3 cellular contexts compared by ENCODE assay signal in the genomic region with DNA sequence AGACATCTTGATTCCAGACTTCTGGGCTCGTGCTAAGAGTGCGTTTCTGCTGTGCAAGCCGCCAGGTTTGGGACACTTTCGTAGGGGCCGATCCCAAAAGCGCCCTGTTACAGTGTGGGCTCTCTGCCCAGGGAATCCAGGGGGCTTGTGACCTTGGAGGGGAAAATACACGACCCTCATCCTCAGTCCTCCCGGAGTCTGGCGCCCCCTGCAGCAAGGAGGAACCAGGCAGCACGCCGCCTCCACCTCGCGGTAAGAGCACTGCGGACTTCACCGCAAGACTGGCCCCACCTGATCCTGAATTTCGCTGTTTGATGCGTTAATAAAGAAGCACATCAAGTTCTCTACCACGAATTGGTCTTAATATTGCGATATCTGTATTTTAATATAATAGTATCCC.
TF ChIP-seq lines count a peak whose summit lies in the region.

No MANE protein-coding gene starts in this region.

TF ChIP-seq in SK-N-SH, 30 proteins besides CTCF, POLR2A, EP300 and RAD21:
- peak; percentile 22; the same call in 1 of the 2 replicates for TF ChIP-seq SMC3 (IDR thresholded peaks at IDR 0.05; ENCODE audit: low read depth, low read length)
- 0 out of 2 replicates have a peak, but pooled peaks have one; percentile 34 for TF ChIP-seq ZBTB33 (IDR thresholded peaks at IDR 0.05; ENCODE audit: borderline replicate concordance, low read depth)
- no peak for TF ChIP-seq SIN3A (IDR thresholded peaks at IDR 0.05; ENCODE audit: borderline replicate concordance, low read depth, low read length)
- no peak for TF ChIP-seq RCOR1 (IDR thresholded peaks at IDR 0.05; ENCODE audit: low read length)
TF ChIP-seq in SK-N-SH: peak in this region for 2.

TF ChIP-seq in SK-N-SH treated with all-trans-retinoic acid at 6 μM for 48 hours, 23 proteins besides CTCF, POLR2A, EP300 and RAD21:
- TF ChIP-seq, protein P1, sequence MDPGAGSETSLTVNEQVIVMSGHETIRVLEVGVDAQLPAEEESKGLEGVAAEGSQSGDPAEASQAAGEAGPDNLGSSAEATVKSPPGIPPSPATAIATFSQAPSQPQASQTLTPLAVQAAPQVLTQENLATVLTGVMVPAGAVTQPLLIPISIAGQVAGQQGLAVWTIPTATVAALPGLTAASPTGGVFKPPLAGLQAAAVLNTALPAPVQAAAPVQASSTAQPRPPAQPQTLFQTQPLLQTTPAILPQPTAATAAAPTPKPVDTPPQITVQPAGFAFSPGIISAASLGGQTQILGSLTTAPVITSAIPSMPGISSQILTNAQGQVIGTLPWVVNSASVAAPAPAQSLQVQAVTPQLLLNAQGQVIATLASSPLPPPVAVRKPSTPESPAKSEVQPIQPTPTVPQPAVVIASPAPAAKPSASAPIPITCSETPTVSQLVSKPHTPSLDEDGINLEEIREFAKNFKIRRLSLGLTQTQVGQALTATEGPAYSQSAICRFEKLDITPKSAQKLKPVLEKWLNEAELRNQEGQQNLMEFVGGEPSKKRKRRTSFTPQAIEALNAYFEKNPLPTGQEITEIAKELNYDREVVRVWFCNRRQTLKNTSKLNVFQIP (CRISPR knock-in tag; IDR thresholded peaks at IDR 0.05; ENCODE audit: borderline replicate concordance, low read depth) = no peak
- TF ChIP-seq ZFP30 (CRISPR knock-in tag; IDR thresholded peaks at IDR 0.05) (no peak), CREB5 (CRISPR knock-in tag; IDR thresholded peaks at IDR 0.05; ENCODE audit: low read depth) (no peak), TOX (CRISPR knock-in tag; IDR thresholded peaks at IDR 0.05; ENCODE audit: borderline replicate concordance) (no peak), ZFP3 (CRISPR knock-in tag; IDR thresholded peaks at IDR 0.05) (no peak), ZC3H10 (CRISPR knock-in tag; IDR thresholded peaks at IDR 0.05) (no peak), TCF4 (CRISPR knock-in tag; IDR thresholded peaks at IDR 0.05; ENCODE audit: borderline replicate concordance) (no peak), ZNF70 (CRISPR knock-in tag; IDR thresholded peaks at IDR 0.05) (no peak), OSR1 (CRISPR knock-in tag; IDR thresholded peaks at IDR 0.05) (no peak), ZNF565 (CRISPR knock-in tag; conservative IDR thresholded peaks at IDR 0.05; ENCODE audit: low read depth) (no peak), BACH2 (CRISPR knock-in tag; IDR thresholded peaks at IDR 0.05; ENCODE audit: borderline replicate concordance) (no peak), PPARA (CRISPR knock-in tag; IDR thresholded peaks at IDR 0.05; ENCODE audit: borderline replicate concordance) (no peak), TSHZ2 (CRISPR knock-in tag; IDR thresholded peaks at IDR 0.05) (no peak), CSDC2 (CRISPR knock-in tag; IDR thresholded peaks at IDR 0.05) (no peak)
- TF ChIP-seq, protein P2, sequence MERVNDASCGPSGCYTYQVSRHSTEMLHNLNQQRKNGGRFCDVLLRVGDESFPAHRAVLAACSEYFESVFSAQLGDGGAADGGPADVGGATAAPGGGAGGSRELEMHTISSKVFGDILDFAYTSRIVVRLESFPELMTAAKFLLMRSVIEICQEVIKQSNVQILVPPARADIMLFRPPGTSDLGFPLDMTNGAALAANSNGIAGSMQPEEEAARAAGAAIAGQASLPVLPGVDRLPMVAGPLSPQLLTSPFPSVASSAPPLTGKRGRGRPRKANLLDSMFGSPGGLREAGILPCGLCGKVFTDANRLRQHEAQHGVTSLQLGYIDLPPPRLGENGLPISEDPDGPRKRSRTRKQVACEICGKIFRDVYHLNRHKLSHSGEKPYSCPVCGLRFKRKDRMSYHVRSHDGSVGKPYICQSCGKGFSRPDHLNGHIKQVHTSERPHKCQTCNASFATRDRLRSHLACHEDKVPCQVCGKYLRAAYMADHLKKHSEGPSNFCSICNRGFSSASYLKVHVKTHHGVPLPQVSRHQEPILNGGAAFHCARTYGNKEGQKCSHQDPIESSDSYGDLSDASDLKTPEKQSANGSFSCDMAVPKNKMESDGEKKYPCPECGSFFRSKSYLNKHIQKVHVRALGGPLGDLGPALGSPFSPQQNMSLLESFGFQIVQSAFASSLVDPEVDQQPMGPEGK (CRISPR knock-in tag; IDR thresholded peaks at IDR 0.05; ENCODE audit: borderline replicate concordance) = no peak

TF ChIP-seq in HCT116, 20 proteins besides CTCF, POLR2A, EP300 and RAD21:
- TF ChIP-seq ZNF274 (IDR thresholded peaks at IDR 0.05; ENCODE audit: low read depth, low read length) (no peak), EZH2 (IDR thresholded peaks at IDR 0.05) (no peak), ZFX (IDR thresholded peaks at IDR 0.05) (no peak), CEBPB (IDR thresholded peaks at IDR 0.05; ENCODE audit: low read depth) (no peak), YY1 (IDR thresholded peaks at IDR 0.05; ENCODE audit: extremely low read depth, insufficient replicate concordance, low read depth, low read length) (no peak), ZBTB33 (IDR thresholded peaks at IDR 0.05; ENCODE audit: extremely low read depth, insufficient replicate concordance, low read length) (no peak), MAX (IDR thresholded peaks at IDR 0.05) (no peak)
TF ChIP-seq in HCT116: peak in this region for 0.
